Comparison of ENCODE assay signal across 13 cellular contexts in genomic region chr11:17683378-17684161, GRCh38. TPM values are rescaled to one million over a fixed set of nuclear protein-coding genes. Genes with fewer than 3 reads are reported as not detected.
DNase-seq lines count a peak whose midpoint lies in the region; ATAC-seq, FAIRE-seq and TF ChIP-seq lines count a peak whose summit lies in the region.
"Had no signal": no experiment of that assay in that cellular context is flagged by ENCODE, and none has a peak within 500 bp of the region (broad histone marks: within the 10 kb centered on the region; RNA-seq: fewer than 3 reads in every experiment).

No MANE protein-coding gene starts in this region.

- H3K4me3 Mint-ChIP-seq in chondrocyte (ENCODE audit: unreplicated experiment) (no peak overlapping the region), mesothelial cell of epicardium (no peak overlapping the region)
- no peak overlapping the region for H3K4me3 Mint-ChIP-seq in activated CD8-positive, alpha-beta T cell treated with anti-CD3 and anti-CD28 coated beads, Interleukin-2, amount 10 ng/mL, durations not matched to agents 7 days and 5 days

- no peak for TF ChIP-seq POLR2A in GM12892 (IDR thresholded peaks at IDR 0.05; ENCODE audit: low read depth, low read length)

- H3K9me3 Mint-ChIP-seq in chondrocyte (ENCODE audit: low read depth) (no peaks in the 10 kb centered on the region), mesothelial cell of epicardium (no peaks in the 10 kb centered on the region)
- H3K9me3 Mint-ChIP-seq in activated CD8-positive, alpha-beta T cell treated with anti-CD3 and anti-CD28 coated beads, Interleukin-2, amount 10 ng/mL, durations not matched to agents 7 days and 5 days (ENCODE audit: insufficient read depth) = no peaks in the 10 kb centered on the region

- FAIRE-seq in GM12892 (lab: Jason Lieb, UNC) = no peak
- FAIRE-seq: TTC549 had no signal

- H3K27ac Mint-ChIP-seq in chondrocyte (ENCODE audit: unreplicated experiment) (peak overlapping the region; percentile 15), mesothelial cell of epicardium (no peak overlapping the region)
- H3K27ac Mint-ChIP-seq in activated CD8-positive, alpha-beta T cell treated with anti-CD3 and anti-CD28 coated beads, Interleukin-2, amount 10 ng/mL, durations not matched to agents 7 days and 5 days = no peak overlapping the region

- H3K36me3 Mint-ChIP-seq in chondrocyte (ENCODE audit: low read depth) (no peaks in the 10 kb centered on the region), mesothelial cell of epicardium (no peaks in the 10 kb centered on the region)
- no peaks in the 10 kb centered on the region for H3K36me3 Mint-ChIP-seq in activated CD8-positive, alpha-beta T cell treated with anti-CD3 and anti-CD28 coated beads, Interleukin-2, amount 10 ng/mL, durations not matched to agents 7 days and 5 days (ENCODE audit: low read depth)

- DNase-seq in ELR (ENCODE audit: low read depth) (peak; percentile 92), NCI-H524 (lab: John Stamatoyannopoulos, UW) (peak; percentile 65 to 82), chondrocyte (ENCODE audit: low spot score) (no peak), myocyte (ENCODE audit: low read depth) (peak; percentile 87), mesothelial cell of epicardium (ENCODE audit: low spot score in 2 of 2, unreplicated experiment in 2 of 2) (no peak), GM12892 (ENCODE audit: insufficient read length) (no peak)
- DNase-seq in activated CD8-positive, alpha-beta T cell treated with anti-CD3 and anti-CD28 coated beads, Interleukin-2, amount 10 ng/mL, durations not matched to agents 7 days and 5 days = no peak
- DNase-seq: effector memory CD4-positive, alpha-beta T cell; left colon; NCI-H526 treated with DMSO at 0.1 percent for 48 hours had no signal

- no peak for ATAC-seq in GM18498 (IDR thresholded peaks at IDR 0.05; ENCODE audit: unreplicated experiment)
- no peak for ATAC-seq in activated CD8-positive, alpha-beta T cell treated with anti-CD3 and anti-CD28 coated beads, Interleukin-2, amount 10 ng/mL, durations not matched to agents 7 days and 5 days
- ATAC-seq: left colon had no signal

- POLR2A ChIA-PET in activated CD8-positive, alpha-beta T cell treated with anti-CD3 and anti-CD28 coated beads, Interleukin-2, amount 10 ng/mL, durations not matched to agents 7 days and 5 days (lab: Charles Lee) = no interaction called here

- TF ChIP-seq CTCF in chondrocyte (IDR thresholded peaks at IDR 0.05) = no peak
- no peak for TF ChIP-seq CTCF in mesothelial cell of epicardium (IDR thresholded peaks at IDR 0.05; ENCODE audit: unreplicated experiment)

- H3K27me3 Mint-ChIP-seq in chondrocyte (ENCODE audit: low read depth) (peaks cover 3% of the 10 kb centered on the region), mesothelial cell of epicardium (ENCODE audit: low read depth) (peaks cover 69% of the 10 kb centered on the region)
- H3K27me3 Mint-ChIP-seq in activated CD8-positive, alpha-beta T cell treated with anti-CD3 and anti-CD28 coated beads, Interleukin-2, amount 10 ng/mL, durations not matched to agents 7 days and 5 days (ENCODE audit: low read depth) = peaks cover 9% of the 10 kb centered on the region

- H3K4me1 Mint-ChIP-seq in chondrocyte (ENCODE audit: low read depth) (no peaks in the 10 kb centered on the region), mesothelial cell of epicardium (no peaks in the 10 kb centered on the region)
- no peaks in the 10 kb centered on the region for H3K4me1 Mint-ChIP-seq in activated CD8-positive, alpha-beta T cell treated with anti-CD3 and anti-CD28 coated beads, Interleukin-2, amount 10 ng/mL, durations not matched to agents 7 days and 5 days (ENCODE audit: low read depth)

- CTCF ChIA-PET in activated CD8-positive, alpha-beta T cell treated with anti-CD3 and anti-CD28 coated beads, Interleukin-2, amount 10 ng/mL, durations not matched to agents 7 days and 5 days (lab: Charles Lee) = no interaction called here

RNA-seq across cellular contexts. Expression of gene MYOD1, which starts 35.8 kb away (rescaled TPM):
- total RNA-seq in chondrocyte (not detected in 3 replicates), myocyte (398 and 510 TPM in 2 replicates), mesothelial cell of epicardium (not detected in 3 replicates)
- polyA plus RNA-seq in myocyte (2012) = 97.5 TPM
- total RNA-seq in activated CD8-positive, alpha-beta T cell treated with anti-CD3 and anti-CD28 coated beads, Interleukin-2, amount 10 ng/mL, durations not matched to agents 7 days and 5 days = not detected
- not detected for polyA plus RNA-seq in GM12892 (2012; ENCODE audit: missing spikeins)
- total RNA-seq: left colon, smooth muscle cell had no signal
- polyA plus RNA-seq: smooth muscle cell had no signal

RNA-seq across cellular contexts. Expression of gene KCNC1, which starts 51.0 kb away (rescaled TPM):
- total RNA-seq in chondrocyte = 0.07 to 0.20 TPM in 2 of 3 replicates, not detected in the other
- total RNA-seq in myocyte = 0.27 and 0.57 TPM in 2 replicates
- polyA plus RNA-seq in myocyte (2012) = 0.54 TPM
- total RNA-seq in mesothelial cell of epicardium = 0.18 to 0.20 TPM (median 0.20 TPM) in 3 replicates
- not detected for total RNA-seq in activated CD8-positive, alpha-beta T cell treated with anti-CD3 and anti-CD28 coated beads, Interleukin-2, amount 10 ng/mL, durations not matched to agents 7 days and 5 days
- polyA plus RNA-seq in GM12892 (2012; ENCODE audit: missing spikeins) = 0.47 TPM
- total RNA-seq: smooth muscle cell had no signal
- polyA plus RNA-seq: smooth muscle cell had no signal

Comparison
In these comparisons a context has a peak if more than half of its experiments do, and no peak if none do; other contexts are left out.
1. DNase-seq: peak in ELR (single experiment), NCI-H524 (2 of 2) and myocyte (single experiment); none in chondrocyte (single experiment), mesothelial cell of epicardium (0 of 2), activated CD8-positive, alpha-beta T cell treated with anti-CD3 and anti-CD28 coated beads, Interleukin-2, amount 10 ng/mL, durations not matched to agents 7 days and 5 days (single experiment) and GM12892 (single experiment).
2. RNA of gene MYOD1, which starts 35.8 kb away (total RNA-seq): 398 to 510 TPM in myocyte; not detected in chondrocyte, not detected in mesothelial cell of epicardium and not detected in activated CD8-positive, alpha-beta T cell treated with anti-CD3 and anti-CD28 coated beads, Interleukin-2, amount 10 ng/mL, durations not matched to agents 7 days and 5 days; every median in the first group is over 100 times any median in the second.